Comparison of ENCODE assay signal across 1 cellular context in genomic region chr20:50191065-50191565, GRCh38.
TF ChIP-seq lines count a peak whose summit lies in the region.

No MANE protein-coding gene starts in this region.

TF ChIP-seq in HEK293, 187 proteins besides CTCF, POLR2A, EP300 and RAD21 (continued from another document):
- no peak for TF ChIP-seq PRDM4 (tag by site-specific recombination; IDR thresholded peaks at IDR 0.05)
- TF ChIP-seq KLF17 (tag by site-specific recombination; IDR thresholded peaks at IDR 0.05) = no peak
- TF ChIP-seq ZSCAN18 (tag by site-specific recombination; IDR thresholded peaks at IDR 0.05) = no peak
- TF ChIP-seq ZBTB44 (tag by site-specific recombination; IDR thresholded peaks at IDR 0.05) = no peak
- no peak for TF ChIP-seq ZNF10 (tag by site-specific recombination; IDR thresholded peaks at IDR 0.05)
- no peak for TF ChIP-seq ZNF600 (tag by site-specific recombination; IDR thresholded peaks at IDR 0.05)
- no peak for TF ChIP-seq ZNF366 (tag by site-specific recombination; conservative IDR thresholded peaks at IDR 0.05)
- no peak for TF ChIP-seq ZNF768 (tag by site-specific recombination; IDR thresholded peaks at IDR 0.05)
- no peak for TF ChIP-seq ZFP41 (tag by site-specific recombination; IDR thresholded peaks at IDR 0.05; ENCODE audit: borderline replicate concordance)
- no peak for TF ChIP-seq ZNF311 (tag by site-specific recombination; IDR thresholded peaks at IDR 0.05; ENCODE audit: borderline replicate concordance)
- no peak for TF ChIP-seq ZEB2 (tag by site-specific recombination; IDR thresholded peaks at IDR 0.05)
- peak; percentile 7; the same call in 1 of the 2 replicates for TF ChIP-seq KLF16 (tag by site-specific recombination; IDR thresholded peaks at IDR 0.05)
- no peak for TF ChIP-seq MZF1 (tag by site-specific recombination; IDR thresholded peaks at IDR 0.05; ENCODE audit: borderline replicate concordance)
- no peak for TF ChIP-seq ZNF433 (tag by site-specific recombination; IDR thresholded peaks at IDR 0.05; ENCODE audit: low read depth)
- TF ChIP-seq ZNF571 (tag by site-specific recombination; IDR thresholded peaks at IDR 0.05) = no peak
- TF ChIP-seq ZNF114 (tag by site-specific recombination; IDR thresholded peaks at IDR 0.05) = no peak
- peak; percentile 22; the same call in 1 of the 2 replicates for TF ChIP-seq ZFHX2 (tag by site-specific recombination; conservative IDR thresholded peaks at IDR 0.05)
- no peak for TF ChIP-seq ZNF580 (tag by site-specific recombination; IDR thresholded peaks at IDR 0.05)
- no peak for TF ChIP-seq ZNF24 (tag by site-specific recombination; IDR thresholded peaks at IDR 0.05)
- TF ChIP-seq ZNF148 (tag by site-specific recombination; IDR thresholded peaks at IDR 0.05; ENCODE audit: borderline replicate concordance) = no peak
- TF ChIP-seq ZNF777 (tag by site-specific recombination; IDR thresholded peaks at IDR 0.05; ENCODE audit: borderline replicate concordance) = no peak
- TF ChIP-seq ZNF169 (tag by site-specific recombination; IDR thresholded peaks at IDR 0.05) = no peak
- no peak for TF ChIP-seq ZIC2 (tag by site-specific recombination; IDR thresholded peaks at IDR 0.05)
- TF ChIP-seq ZNF132 (tag by site-specific recombination; IDR thresholded peaks at IDR 0.05; ENCODE audit: borderline replicate concordance) = no peak
- TF ChIP-seq ZNF792 (tag by site-specific recombination; IDR thresholded peaks at IDR 0.05) = no peak
- 0 out of 2 replicates have a peak, but pooled peaks have one; percentile 10 for TF ChIP-seq GLIS2 (tag by site-specific recombination; IDR thresholded peaks at IDR 0.05)
- no peak for TF ChIP-seq ZNF513 (tag by site-specific recombination; IDR thresholded peaks at IDR 0.05)
- no peak for TF ChIP-seq EGR2 (tag by site-specific recombination; IDR thresholded peaks at IDR 0.05; ENCODE audit: low read depth)
- no peak for TF ChIP-seq ZNF747 (tag by site-specific recombination; IDR thresholded peaks at IDR 0.05)
- TF ChIP-seq ZNF518A (tag by site-specific recombination; conservative IDR thresholded peaks at IDR 0.05; ENCODE audit: low read depth) = no peak
- no peak for TF ChIP-seq ZNF341 (tag by site-specific recombination; IDR thresholded peaks at IDR 0.05; ENCODE audit: low read depth)
- no peak for TF ChIP-seq ZNF692 (tag by site-specific recombination; IDR thresholded peaks at IDR 0.05)
- TF ChIP-seq ZNF645 (tag by site-specific recombination; IDR thresholded peaks at IDR 0.05) = no peak
- no peak for TF ChIP-seq ZNF610 (tag by site-specific recombination; IDR thresholded peaks at IDR 0.05; ENCODE audit: borderline replicate concordance)
- no peak for TF ChIP-seq ZNF558 (tag by site-specific recombination; IDR thresholded peaks at IDR 0.05)
- TF ChIP-seq ZNF37A (tag by site-specific recombination; IDR thresholded peaks at IDR 0.05) = no peak
- TF ChIP-seq GLIS1 (tag by site-specific recombination; IDR thresholded peaks at IDR 0.05) = 0 out of 2 replicates have a peak, but pooled peaks have one; percentile 37
- TF ChIP-seq ZBTB1 (tag by site-specific recombination; IDR thresholded peaks at IDR 0.05) = no peak
- no peak for TF ChIP-seq MEIS1 (CRISPR knock-in tag; IDR thresholded peaks at IDR 0.05; ENCODE audit: borderline replicate concordance)
- TF ChIP-seq ZBTB48 (tag by site-specific recombination; IDR thresholded peaks at IDR 0.05) = no peak
- no peak for TF ChIP-seq ZNF658 (tag by site-specific recombination; IDR thresholded peaks at IDR 0.05)
